In genomic region chr15:40254452-40254851, GRCh38 we compare ENCODE assay signal across 26 cellular contexts. TPM values are rescaled to one million over a fixed set of nuclear protein-coding genes. Genes with fewer than 3 reads are reported as not detected.
"Had no signal": no experiment of that assay in that cellular context is flagged by ENCODE, and none has a peak within 500 bp of the region (broad histone marks: within the 10 kb centered on the region; RNA-seq: fewer than 3 reads in every experiment).

No MANE protein-coding gene starts in this region.

- H3K27me3 ChIP-seq: gastrocnemius medialis, pancreas had no signal

- H3K27ac ChIP-seq: brain microvascular endothelial cell, coronary artery, gastrocnemius medialis, left ventricle myocardium inferior, neutrophil, pancreas, right lobe of liver, suprapubic skin had no signal

- H3K27ac Mint-ChIP-seq: activated CD4-positive, alpha-beta T cell treated with anti-CD3 and anti-CD28 coated beads, Interleukin-2, amount 10 ng/mL, durations not matched to agents 7 days and 5 days; memory B cell; stimulated activated naive CD8-positive, alpha-beta T cell treated with anti-CD3 and anti-CD28 coated beads, Interleukin-15, Interleukin-2, amounts not matched to agents 100 ng/mL and 50 ng/mL, for 24 hours had no signal

- H3K36me3 Mint-ChIP-seq: memory B cell, naive B cell had no signal

- H3K9me3 ChIP-seq: gastrocnemius medialis, left ventricle myocardium inferior, mucosa of descending colon, neutrophil, pancreas, right lobe of liver, suprapubic skin had no signal

- H3K36me3 ChIP-seq: brain microvascular endothelial cell, gastrocnemius medialis, left ventricle myocardium inferior, neutrophil, pancreas, right lobe of liver had no signal

- DNase-seq: activated CD4-positive, alpha-beta T cell treated with anti-CD3 and anti-CD28 coated beads, Interleukin-2, amount 10 ng/mL, durations not matched to agents 7 days and 5 days; activated CD8-positive, alpha-beta memory T cell treated with anti-CD3 and anti-CD28 coated beads, Interleukin-2, amount 50 U/mL, for 48 hours; activated effector memory CD4-positive, alpha-beta T cell treated with anti-CD3 and anti-CD28 coated beads, Interleukin-2, amount 50 U/mL, for 16 hours; activated naive CD4-positive, alpha-beta T cell treated with anti-CD3 and anti-CD28 coated beads, Interleukin-2, amount 50 U/mL, for 16 hours; activated T-cell treated with anti-CD3 and anti-CD28 coated beads, Interleukin-2, amount 50 U/mL, for 48 hours; brain microvascular endothelial cell; gastrocnemius medialis; head of caudate nucleus; kidney glomerular epithelial cell; left ventricle myocardium inferior; naive B cell; small intestine; stimulated activated CD4-positive, alpha-beta T cell treated with anti-CD3 and anti-CD28 coated beads, Interleukin-15, amount 100 ng/mL, for 24 hours; stimulated activated CD4-positive, alpha-beta T cell treated with anti-CD3 and anti-CD28 coated beads, Interleukin-2, amount 100 ng/mL, for 48 hours; T1000; trophoblast cell had no signal

- H3K4me3 ChIP-seq: coronary artery, gastrocnemius medialis, left ventricle myocardium inferior, mucosa of descending colon, right lobe of liver, suprapubic skin had no signal

- H3K9me3 Mint-ChIP-seq: activated CD4-positive, alpha-beta T cell treated with anti-CD3 and anti-CD28 coated beads, Interleukin-2, amount 10 ng/mL, durations not matched to agents 7 days and 5 days; memory B cell; naive B cell; stimulated activated naive CD8-positive, alpha-beta T cell treated with anti-CD3 and anti-CD28 coated beads, Interleukin-15, Interleukin-2, amounts not matched to agents 100 ng/mL and 50 ng/mL, for 24 hours had no signal

- FAIRE-seq: pancreas, small intestine had no signal

RNA-seq across cellular contexts. Expression of gene PAK6, which starts 15.6 kb away (rescaled TPM):
- total RNA-seq: pulmonary artery endothelial cell had no signal

RNA-seq across cellular contexts. Expression of gene ANKRD63, which starts 28.4 kb away (rescaled TPM):
- total RNA-seq: aorta, gastrocnemius medialis, left ventricle myocardium inferior, pancreas, suprapubic skin had no signal
